Comparison of ENCODE assay signal across 11 cellular contexts in the genomic region with DNA sequence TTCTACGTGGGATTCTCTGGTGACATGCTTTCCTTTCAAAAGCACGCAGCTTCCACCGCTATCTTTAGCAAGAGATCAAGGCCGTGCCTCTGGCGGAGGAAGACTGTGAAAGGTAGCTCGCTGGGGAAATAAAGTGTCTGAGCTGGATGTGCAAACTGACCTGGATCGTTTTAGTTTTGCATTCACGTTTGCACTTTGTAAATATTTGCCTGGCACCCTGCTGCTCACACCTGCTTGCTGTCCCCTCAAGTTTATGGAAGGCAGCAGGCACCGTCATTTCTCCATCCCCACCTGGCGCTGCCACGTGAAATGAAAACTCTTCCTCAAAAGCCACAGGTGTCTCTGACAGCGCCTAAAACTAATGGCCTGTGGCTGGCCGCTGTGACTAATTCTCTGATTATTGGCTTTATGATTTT. TPM values are rescaled to one million over a fixed set of nuclear protein-coding genes. Genes with fewer than 3 reads are reported as not detected.
A peak's percentile ranks its signal among the peaks of the same experiment; 100 is the strongest.
DNase-seq lines count a peak whose midpoint lies in the region; ATAC-seq, FAIRE-seq and TF ChIP-seq lines count a peak whose summit lies in the region.
"Had no signal": no experiment of that assay in that cellular context is flagged by ENCODE, and none has a peak within 500 bp of the region (broad histone marks: within the 10 kb centered on the region; RNA-seq: fewer than 3 reads in every experiment).

No MANE protein-coding gene starts in this region.

- H3K27me3 Mint-ChIP-seq in stimulated activated naive CD8-positive, alpha-beta T cell treated with anti-CD3 and anti-CD28 coated beads, Interleukin-15, amount 100 ng/mL, for 72 hours: peaks cover 18% of the 10 kb centered on the region

- H3K27me3 ChIP-seq in H1 (replicated peaks in 1 of 4; ENCODE audit: control insufficient read depth in 3 of 4, extremely low read depth in 1 of 4, insufficient read depth in 3 of 4, low read length in 3 of 4): no peaks in the 10 kb centered on the region
- H3K27me3 ChIP-seq in skeletal muscle satellite cell (ENCODE audit: control insufficient read depth, insufficient read depth, low read length): peaks cover 46% of the 10 kb centered on the region

- no peak overlapping the region for H3K4me3 Mint-ChIP-seq in stimulated activated naive CD8-positive, alpha-beta T cell treated with anti-CD3 and anti-CD28 coated beads, Interleukin-15, amount 100 ng/mL, for 72 hours

- H3K36me3 ChIP-seq in HEK293 (ENCODE audit: control insufficient read depth in 2 of 2, insufficient read depth in 1 of 2, low read length in 2 of 2) (no peaks in the 10 kb centered on the region), H1 (ENCODE audit: control insufficient read depth in 2 of 4, insufficient read depth in 4 of 4, low read length in 3 of 4) (no peaks in the 10 kb centered on the region), skeletal muscle satellite cell (ENCODE audit: insufficient read depth, low read length) (no peaks in the 10 kb centered on the region)

- WGBS in H1 (ENCODE audit: extremely low coverage in 1 of 2, insufficient coverage in 1 of 2, insufficient read length in 1 of 2, insufficient replicate concordance in 2 of 2, low coverage in 1 of 2, low lambda C conversion rate in 2 of 2, missing lambda C conversion rate in 1 of 2), 2 experiments: 71% methylated on average over 13 of the region's 13 CpGs; no CpG with 5 or more reads in 1 of the 2 experiments

- TF ChIP-seq CTCF in HEK293 (tag by site-specific recombination; IDR thresholded peaks at IDR 0.05) (no peak), H1 (IDR thresholded peaks at IDR 0.05; ENCODE audit: control extremely low read depth in 1 of 3, insufficient read depth in 1 of 3, low read depth in 1 of 3, low read length in 3 of 3) (no peak)

- TF ChIP-seq RAD21 in H1 (IDR thresholded peaks at IDR 0.05 in 1 of 2, conservative IDR thresholded peaks at IDR 0.05 in 1 of 2; ENCODE audit: low read depth in 2 of 2, low read length in 2 of 2): no peak

- H3K4me1 ChIP-seq in HEK293 (ENCODE audit: control insufficient read depth, insufficient read depth, low read length) (0 out of 2 replicates have a peak, but pooled peaks cover 5% of the 10 kb centered on the region), H1 (replicated peaks in 1 of 4; ENCODE audit: control insufficient read depth in 3 of 4, insufficient read depth in 4 of 4, low read length in 3 of 4) (peaks cover 2 to 16% (median 10%) of the 10 kb centered on the region in 4 experiments), skeletal muscle satellite cell (ENCODE audit: control insufficient read depth, insufficient read depth, low read length) (peaks cover 4% of the 10 kb centered on the region)

- CTCF ChIA-PET in HEK293 (lab: Yijun Ruan, JAX): interaction anchor here (0.7 to 1.7 kb wide), 2 partner anchors 8 to 54 kb away, joined by 3 to 8 read pairs; no protein-coding TSS in a partner anchor
- CTCF ChIA-PET in H1 (lab: Charles Lee; ENCODE audit: partially characterized antibody): interaction anchor here (1.3 to 3.3 kb wide), 5 partner anchors 8 to 69 kb away, joined by 3 to 8 read pairs (median 5); no protein-coding TSS in a partner anchor

- H2BK15ac ChIP-seq in H1 (ENCODE audit: low read length): no peak overlapping the region

- no peak for TF ChIP-seq EP300 in H1 (IDR thresholded peaks at IDR 0.05; ENCODE audit: borderline replicate concordance in 1 of 2, low read depth in 2 of 2, low read length in 2 of 2)

- H3K27ac ChIP-seq in HEK293 (ENCODE audit: extremely low read depth, low read depth, low read length) (no peak overlapping the region), H1 (ENCODE audit: low read depth, low read length) (no peak overlapping the region)

- H4K8ac ChIP-seq in H1 (ENCODE audit: extremely low read depth, insufficient read depth, low read length): no peak overlapping the region

- no peak overlapping the region for H2AK5ac ChIP-seq in H1 (ENCODE audit: low read depth, low read length)

- H3K9me3 ChIP-seq in HEK293 (ENCODE audit: control insufficient read depth, insufficient read depth, low read depth, low read length): no peaks in the 10 kb centered on the region
- H3K9me3 ChIP-seq in H1 (ENCODE audit: insufficient read depth in 2 of 2, low read depth in 1 of 2, low read length in 1 of 2): no peaks in the 10 kb centered on the region
- no peaks in the 10 kb centered on the region for H3K9me3 ChIP-seq in skeletal muscle satellite cell (replicated peaks; ENCODE audit: low read length)

- H3K79me2 ChIP-seq in H1 (ENCODE audit: control insufficient read depth in 1 of 2, insufficient read depth in 2 of 2, low read length in 2 of 2): no peaks in the 10 kb centered on the region

- no peak overlapping the region for H3K56ac ChIP-seq in H1 (replicated peaks; ENCODE audit: insufficient read length, low read depth, low read length)

- H3K4me3 ChIP-seq in HEK293 (ENCODE audit: low read depth, low read length) (no peak overlapping the region), H1 (ENCODE audit: extremely low read depth in 1 of 4, insufficient read depth in 2 of 4, low read depth in 3 of 4, low read length in 4 of 4) (no peak overlapping the region), skeletal muscle satellite cell (ENCODE audit: low read length) (peak overlapping the region; percentile 57)

- peak; percentile 78 for DNase-seq in NCI-H526 treated with DMSO at 0.1 percent for 48 hours (lab: John Stamatoyannopoulos, UW)
- no peak for DNase-seq in H1 (ENCODE audit: low read depth in 1 of 2, low spot score in 2 of 2)
- no peak for DNase-seq in stimulated activated naive CD8-positive, alpha-beta T cell treated with anti-CD3 and anti-CD28 coated beads, Interleukin-15, amount 100 ng/mL, for 72 hours
- no peak for DNase-seq in stimulated activated CD4-positive, alpha-beta T cell treated with anti-CD3 and anti-CD28 coated beads, Interleukin-4, amount 100 ng/mL, for 1 hour
- DNase-seq in GM19238 (ENCODE audit: insufficient read length, low spot score): no peak
- DNase-seq: effector memory CD8-positive, alpha-beta T cell; midbrain had no signal

- H3K4me2 ChIP-seq in H1 (ENCODE audit: insufficient read depth in 1 of 2, low read depth in 2 of 2, low read length in 2 of 2) (peak overlapping the region; percentile 1 to 44; a peak in 2 of 4 replicates), skeletal muscle satellite cell (ENCODE audit: low read length) (peak overlapping the region; percentile 75)

- peaks cover 29% of the 10 kb centered on the region for H3K4me1 Mint-ChIP-seq in stimulated activated naive CD8-positive, alpha-beta T cell treated with anti-CD3 and anti-CD28 coated beads, Interleukin-15, amount 100 ng/mL, for 72 hours

- no peak overlapping the region for H3K4ac ChIP-seq in H1 (replicated peaks; ENCODE audit: insufficient read length, low read depth, low read length)

- no peak overlapping the region for H3K23ac ChIP-seq in H1 (ENCODE audit: insufficient read length)

- FAIRE-seq in H1 (lab: Jason Lieb, UNC): no peak
- FAIRE-seq: G401.6 had no signal

- H3K79me1 ChIP-seq in H1 (ENCODE audit: low read depth, low read length): no peaks in the 10 kb centered on the region

- no peak overlapping the region for H4K91ac ChIP-seq in H1 (replicated peaks; ENCODE audit: insufficient read length, low read length)

- no peak overlapping the region for H3K14ac ChIP-seq in H1 (ENCODE audit: insufficient read length)

- no peak overlapping the region for H2BK120ac ChIP-seq in H1 (replicated peaks; ENCODE audit: low read depth, low read length)

- no peak for ATAC-seq in HG02885 (IDR thresholded peaks at IDR 0.05; ENCODE audit: poor library complexity, unreplicated experiment)
- ATAC-seq in stimulated activated naive CD8-positive, alpha-beta T cell treated with anti-CD3 and anti-CD28 coated beads, Interleukin-15, amount 100 ng/mL, for 72 hours: no peak
- ATAC-seq: effector memory CD8-positive, alpha-beta T cell had no signal

- no peaks in the 10 kb centered on the region for H3K23me2 ChIP-seq in H1 (ENCODE audit: low read depth, low read length)

- no peak overlapping the region for H4K5ac ChIP-seq in H1 (ENCODE audit: insufficient read length, low read depth, low read length)

- no peaks in the 10 kb centered on the region for H4K20me1 ChIP-seq in H1 (replicated peaks in 1 of 2; ENCODE audit: control insufficient read depth in 1 of 2, insufficient read depth in 2 of 2, low read length in 2 of 2)

- H3K9me3 Mint-ChIP-seq in stimulated activated naive CD8-positive, alpha-beta T cell treated with anti-CD3 and anti-CD28 coated beads, Interleukin-15, amount 100 ng/mL, for 72 hours: no peaks in the 10 kb centered on the region
- H3K9me3 Mint-ChIP-seq: effector memory CD8-positive, alpha-beta T cell had no signal

- H2BK20ac ChIP-seq in H1 (ENCODE audit: low read length): no peak overlapping the region

- H2AFZ ChIP-seq in H1 (ENCODE audit: low read length): no peak overlapping the region

- no peak overlapping the region for H2BK5ac ChIP-seq in H1 (ENCODE audit: low read depth, low read length)

- no peak overlapping the region for H3K27ac Mint-ChIP-seq in stimulated activated naive CD8-positive, alpha-beta T cell treated with anti-CD3 and anti-CD28 coated beads, Interleukin-15, amount 100 ng/mL, for 72 hours
- H3K27ac Mint-ChIP-seq: effector memory CD8-positive, alpha-beta T cell had no signal

- no peak for TF ChIP-seq POLR2A in H1 (IDR thresholded peaks at IDR 0.05; ENCODE audit: control extremely low read depth in 1 of 2, low read depth in 2 of 2, low read length in 2 of 2)

- POLR2A ChIA-PET in HEK293 (lab: Yijun Ruan, JAX): no interaction called here
- POLR2A ChIA-PET in H1 (lab: Charles Lee; ENCODE audit: partially characterized antibody): interaction anchor here (1.2 to 2.4 kb wide), 2 partner anchors 11 to 44 kb away, joined by 3 to 6 read pairs; partner anchors contain the start of gene TARDBP

- H3K18ac ChIP-seq in H1 (ENCODE audit: extremely low read depth, low read length): no peak overlapping the region

- no peak overlapping the region for H2BK12ac ChIP-seq in H1 (ENCODE audit: low read depth, low read length)

- no peak overlapping the region for H3K9ac ChIP-seq in H1 (replicated peaks in 1 of 4; ENCODE audit: extremely low read depth in 1 of 4, low read depth in 3 of 4, low read length in 3 of 4)
- no peak overlapping the region for H3K9ac ChIP-seq in skeletal muscle satellite cell (ENCODE audit: low read depth, low read length)

TF ChIP-seq in HEK293, 187 proteins besides CTCF, POLR2A, EP300 and RAD21 (continues in another document):
- no peak for TF ChIP-seq ZBTB20 (tag by site-specific recombination; IDR thresholded peaks at IDR 0.05)

TF ChIP-seq in H1, 55 proteins besides CTCF, POLR2A, EP300 and RAD21 (continues in another document):
- no peak for TF ChIP-seq BCL11A (IDR thresholded peaks at IDR 0.05; ENCODE audit: low read depth in 2 of 2, low read length in 2 of 2)

RNA-seq across cellular contexts. Expression of gene TARDBP, which starts 44.0 kb away (rescaled TPM):
- total RNA-seq in H1 (2021; fragmentation: NEBNext Ultra II Directional; extraction: Animal tissue kit (Norgen Biotek cat#: 25700)): 232 and 240 TPM in 2 replicates
- polyA plus RNA-seq in H1 (2011; rRNA removed): 121 and 144 TPM in 2 replicates
- 216 TPM for polyA plus RNA-seq in H1 (2011; cell fraction: cytosol; rRNA removed)
- 92.6 TPM for polyA plus RNA-seq in H1 (2011; cell fraction: nucleus; rRNA removed)
- polyA plus RNA-seq in H1 (2012, experiment 1 of 2): 239 to 401 TPM (median 318 TPM) in 4 replicates
- 40.2 TPM for polyA plus RNA-seq in H1 (2012, experiment 2 of 2)
- 183 TPM for polyA plus RNA-seq in H1 (2013, experiment 1 of 2)
- polyA plus RNA-seq in H1 (2013, experiment 2 of 2): 175 TPM
- polyA minus RNA-seq in H1 (2011; rRNA and poly(A)+ RNA removed): 122 and 124 TPM in 2 replicates
- polyA minus RNA-seq in H1 (2011; cell fraction: cytosol; rRNA and poly(A)+ RNA removed): 148 TPM
- polyA minus RNA-seq in H1 (2011; cell fraction: nucleus; rRNA and poly(A)+ RNA removed): 132 TPM
- 69.2 and 71.7 TPM in 2 replicates for total RNA-seq in skeletal muscle satellite cell (2012; rRNA removed)
